In the genomic region with DNA sequence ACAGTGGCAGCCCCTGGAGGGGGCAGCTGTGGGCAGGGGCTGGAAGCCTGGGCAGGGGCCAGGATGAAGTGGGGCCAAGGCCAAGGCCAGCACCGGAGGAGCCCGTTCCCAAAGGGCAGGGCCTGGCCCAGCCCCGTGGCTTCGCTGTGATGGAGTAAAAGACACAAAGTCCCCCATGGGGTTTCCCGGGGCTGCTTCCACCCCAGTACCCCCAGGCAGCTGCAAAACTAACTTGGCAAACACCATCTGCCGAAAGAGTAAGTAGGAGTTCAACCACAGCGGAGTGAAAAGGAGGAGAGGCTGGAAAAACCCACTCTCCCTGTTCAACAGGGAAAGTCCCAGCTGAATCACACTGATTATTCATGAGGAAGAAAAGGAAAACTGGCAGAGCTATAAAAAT, we compare ENCODE assay signal across 6 cellular contexts.
A peak's percentile ranks its signal among the peaks of the same experiment; 100 is the strongest.
DNase-seq lines count a peak whose midpoint lies in the region; ATAC-seq and TF ChIP-seq lines count a peak whose summit lies in the region.
"Not testable (repeated sequence)": the region's sequence is repeated elsewhere in the genome, so short reads cannot be mapped to it uniquely, and the experiment has no call there.

No MANE protein-coding gene starts in this region.

- H3K36me3 Mint-ChIP-seq in activated T-helper 17 cell treated with anti-CD3 and anti-CD28 coated beads, Interleukin-2, amount 50 U/mL, for 72 hours (ENCODE audit: low read depth): not testable (repeated sequence)

- CTCF ChIA-PET in Panc1 (lab: Charles Lee): not testable (repeated sequence)

- not testable (repeated sequence) for H3K4me3 Mint-ChIP-seq in activated T-helper 17 cell treated with anti-CD3 and anti-CD28 coated beads, Interleukin-2, amount 50 U/mL, for 72 hours

- not testable (repeated sequence) for H3K36me3 ChIP-seq in Panc1 (ENCODE audit: control insufficient read depth, insufficient read depth, low read length); heart right ventricle

- H3K27me3 ChIP-seq in Panc1 (ENCODE audit: control insufficient read depth, insufficient read depth, low read length); foreskin keratinocyte; heart right ventricle: not testable (repeated sequence)

- H3K9me3 ChIP-seq in Panc1 (ENCODE audit: control insufficient read depth, insufficient read depth, low read depth, low read length); heart right ventricle: not testable (repeated sequence)

- not testable (repeated sequence) for DNase-seq in Panc1 (ENCODE audit: low read depth, low spot score); foreskin keratinocyte; heart right ventricle; left colon; omental fat pad (ENCODE audit: low spot score)

- not testable (repeated sequence) for TF ChIP-seq CTCF in Panc1 (IDR thresholded peaks at IDR 0.05); foreskin keratinocyte (conservative IDR thresholded peaks at IDR 0.05); heart right ventricle (IDR thresholded peaks at IDR 0.05); omental fat pad (IDR thresholded peaks at IDR 0.05)

- H3K4me1 Mint-ChIP-seq in activated T-helper 17 cell treated with anti-CD3 and anti-CD28 coated beads, Interleukin-2, amount 50 U/mL, for 72 hours: not testable (repeated sequence)

- not testable (repeated sequence) for H3K9me3 Mint-ChIP-seq in activated T-helper 17 cell treated with anti-CD3 and anti-CD28 coated beads, Interleukin-2, amount 50 U/mL, for 72 hours

- H3K27ac Mint-ChIP-seq in activated T-helper 17 cell treated with anti-CD3 and anti-CD28 coated beads, Interleukin-2, amount 50 U/mL, for 72 hours: not testable (repeated sequence)

- BruUV-seq in Panc1 (replicated peaks; lab: Mats Ljungman, UMichigan): not testable (repeated sequence)

- POLR2A ChIA-PET in Panc1 (lab: Charles Lee): not testable (repeated sequence)

- ATAC-seq in Panc1 (peak; percentile 84), foreskin keratinocyte (peak; percentile 75), heart right ventricle (peak in 5 of 8 donors; percentile 31 to 65 (median 52)), left colon (peak; percentile 75), omental fat pad (ENCODE audit: low FRiP score) (peak; percentile 64)
- peak; percentile 80 for ATAC-seq in activated T-helper 17 cell treated with anti-CD3 and anti-CD28 coated beads, Interleukin-2, amount 50 U/mL, for 72 hours (replicated peaks)

- H3K27me3 Mint-ChIP-seq in activated T-helper 17 cell treated with anti-CD3 and anti-CD28 coated beads, Interleukin-2, amount 50 U/mL, for 72 hours: not testable (repeated sequence)

- not testable (repeated sequence) for H3K4me3 ChIP-seq in Panc1 (ENCODE audit: low read depth in 2 of 2, low read length in 2 of 2); heart right ventricle

- not testable (repeated sequence) for H3K27ac ChIP-seq in Panc1 (ENCODE audit: low read length); foreskin keratinocyte; heart right ventricle

- WGBS in heart right ventricle, 2 donors: no CpG with 5 or more reads among the region's 7 CpGs

- in situ Hi-C loops in Panc1 (cut with HindIII; ENCODE audit: low pct_unique_long_range_greater_than_20kb, low sequenced_read_pairs): not testable (repeated sequence)

- intact Hi-C loops in Panc1 (cut with micrococcal nuclease; ENCODE audit: unreplicated experiment); heart right ventricle (cut with DNase I); left colon (cut with DNase I, micrococcal nuclease): not testable (repeated sequence)

- H3K4me1 ChIP-seq in Panc1 (ENCODE audit: control insufficient read depth, insufficient read depth, low read length); foreskin keratinocyte; heart right ventricle: not testable (repeated sequence)
